ENCODE assay signal across 1 cellular context in genomic region chr3:157718835-157719234, GRCh38.
TF ChIP-seq lines count a peak whose summit lies in the region.

No MANE protein-coding gene starts in this region.

TF ChIP-seq in H1, 55 proteins besides CTCF, POLR2A, EP300 and RAD21 (continued from another document):
- TF ChIP-seq JUN (IDR thresholded peaks at IDR 0.05; ENCODE audit: low read depth, low read length) (no peak), BCL11A (IDR thresholded peaks at IDR 0.05; ENCODE audit: low read depth in 2 of 2, low read length in 2 of 2) (no peak), SP1 (IDR thresholded peaks at IDR 0.05; ENCODE audit: low read depth, low read length) (no peak), PHF8 (conservative IDR thresholded peaks at IDR 0.05; ENCODE audit: low read depth, low read length) (no peak), CBX5 (IDR thresholded peaks at IDR 0.05; ENCODE audit: low read depth, low read length) (no peak), CTBP2 (IDR thresholded peaks at IDR 0.05; ENCODE audit: borderline replicate concordance, insufficient read depth, insufficient read length, low read length) (no peak)
